ENCODE assay signal across 22 cellular contexts in the genomic region with DNA sequence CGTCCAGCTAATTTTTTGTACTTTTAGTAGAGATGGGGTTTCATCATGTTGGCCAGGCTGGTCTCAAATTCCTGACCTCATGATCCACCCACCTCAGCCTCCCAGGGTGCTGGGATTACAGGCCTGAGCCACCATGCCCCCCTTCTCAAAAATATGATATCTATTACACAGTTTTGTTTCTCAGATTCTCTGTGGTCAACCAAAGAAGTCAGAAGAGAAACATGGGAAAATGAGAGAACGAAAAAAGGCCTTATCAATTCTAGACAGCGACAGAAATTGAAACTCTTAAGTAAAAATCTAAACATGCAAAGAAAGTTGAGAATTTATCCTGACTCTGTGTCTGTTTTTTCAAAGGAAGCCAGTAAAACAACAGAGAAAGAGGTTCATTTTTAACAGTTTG.
"Had no signal": no experiment of that assay in that cellular context is flagged by ENCODE, and none has a peak within 500 bp of the region (broad histone marks: within the 10 kb centered on the region; RNA-seq: fewer than 3 reads in every experiment).

No MANE protein-coding gene starts in this region.

- ATAC-seq: HepG2, Panc1, PC-3 had no signal

- DNase-seq: IMR-90, Kasumi-1, KG1, NCI-H1092, NCI-H1105 treated with DMSO at 0.1 percent for 48 hours, NCI-H1417 treated with DMSO at 0.1 percent for 48 hours, NCI-H146, NCI-H1694 treated with DMSO at 0.1 percent for 48 hours, NCI-H1930, NCI-H2081, NCI-H2107, NCI-H2227 treated with DMSO at 0.1 percent for 48 hours, NCI-H524, NCI-H526 treated with DMSO at 0.1 percent for 48 hours, NCI-H748 treated with DMSO at 0.1 percent for 48 hours, PC-3, SHP77, SK-N-SH, SW 1271 had no signal

- H3K4me2 ChIP-seq: SK-N-SH had no signal

- FAIRE-seq: HepG2 had no signal

- H3K9ac ChIP-seq: SK-N-SH had no signal

- H3K9me3 ChIP-seq: SK-N-SH had no signal

- H3K27ac ChIP-seq: RWPE1 had no signal
